In the genomic region with DNA sequence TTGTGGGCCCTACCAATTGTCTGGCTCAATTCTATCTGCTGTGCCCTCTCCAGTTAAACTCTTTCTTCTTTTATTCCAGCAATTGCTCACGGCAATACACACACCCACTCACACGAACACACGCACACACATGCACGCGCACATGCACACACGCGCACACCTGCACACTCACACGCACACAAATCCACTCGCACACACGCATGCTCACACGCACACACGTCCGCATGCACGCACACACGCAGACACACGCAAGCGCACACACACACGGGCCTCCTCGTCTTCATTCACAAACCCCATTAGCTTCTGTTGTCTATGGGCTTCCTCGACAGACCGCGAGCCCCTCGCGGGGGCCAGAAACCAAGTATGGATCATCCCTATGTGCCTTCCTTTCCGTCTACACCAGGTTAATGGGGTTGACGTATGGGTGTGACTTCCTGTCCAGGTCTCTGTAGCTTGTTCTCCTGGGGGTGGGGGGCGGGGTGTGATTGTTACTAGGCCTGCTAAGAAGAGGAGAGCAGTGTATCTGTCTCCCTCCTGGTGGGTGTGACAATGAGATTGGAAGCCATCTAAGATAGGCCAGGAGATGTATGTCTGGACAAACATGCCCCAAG, we compare ENCODE assay signal across 1 cellular context.
TF ChIP-seq lines count a peak whose summit lies in the region.

No MANE protein-coding gene starts in this region.

TF ChIP-seq in K562, 482 proteins besides CTCF, POLR2A, EP300 and RAD21 (continued from another document and continues in another):
- TF ChIP-seq, protein P1, sequence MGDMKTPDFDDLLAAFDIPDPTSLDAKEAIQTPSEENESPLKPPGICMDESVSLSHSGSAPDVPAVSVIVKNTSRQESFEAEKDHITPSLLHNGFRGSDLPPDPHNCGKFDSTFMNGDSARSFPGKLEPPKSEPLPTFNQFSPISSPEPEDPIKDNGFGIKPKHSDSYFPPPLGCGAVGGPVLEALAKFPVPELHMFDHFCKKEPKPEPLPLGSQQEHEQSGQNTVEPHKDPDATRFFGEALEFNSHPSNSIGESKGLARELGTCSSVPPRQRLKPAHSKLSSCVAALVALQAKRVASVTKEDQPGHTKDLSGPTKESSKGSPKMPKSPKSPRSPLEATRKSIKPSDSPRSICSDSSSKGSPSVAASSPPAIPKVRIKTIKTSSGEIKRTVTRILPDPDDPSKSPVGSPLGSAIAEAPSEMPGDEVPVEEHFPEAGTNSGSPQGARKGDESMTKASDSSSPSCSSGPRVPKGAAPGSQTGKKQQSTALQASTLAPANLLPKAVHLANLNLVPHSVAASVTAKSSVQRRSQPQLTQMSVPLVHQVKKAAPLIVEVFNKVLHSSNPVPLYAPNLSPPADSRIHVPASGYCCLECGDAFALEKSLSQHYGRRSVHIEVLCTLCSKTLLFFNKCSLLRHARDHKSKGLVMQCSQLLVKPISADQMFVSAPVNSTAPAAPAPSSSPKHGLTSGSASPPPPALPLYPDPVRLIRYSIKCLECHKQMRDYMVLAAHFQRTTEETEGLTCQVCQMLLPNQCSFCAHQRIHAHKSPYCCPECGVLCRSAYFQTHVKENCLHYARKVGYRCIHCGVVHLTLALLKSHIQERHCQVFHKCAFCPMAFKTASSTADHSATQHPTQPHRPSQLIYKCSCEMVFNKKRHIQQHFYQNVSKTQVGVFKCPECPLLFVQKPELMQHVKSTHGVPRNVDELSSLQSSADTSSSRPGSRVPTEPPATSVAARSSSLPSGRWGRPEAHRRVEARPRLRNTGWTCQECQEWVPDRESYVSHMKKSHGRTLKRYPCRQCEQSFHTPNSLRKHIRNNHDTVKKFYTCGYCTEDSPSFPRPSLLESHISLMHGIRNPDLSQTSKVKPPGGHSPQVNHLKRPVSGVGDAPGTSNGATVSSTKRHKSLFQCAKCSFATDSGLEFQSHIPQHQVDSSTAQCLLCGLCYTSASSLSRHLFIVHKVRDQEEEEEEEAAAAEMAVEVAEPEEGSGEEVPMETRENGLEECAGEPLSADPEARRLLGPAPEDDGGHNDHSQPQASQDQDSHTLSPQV (IDR thresholded peaks at IDR 0.05) = peak; percentile 72; the same call in 1 of the 2 replicates
- TF ChIP-seq POLR2H (tag; IDR thresholded peaks at IDR 0.05; ENCODE audit: low read depth) (no peak), ELF4 (CRISPR knock-in tag; IDR thresholded peaks at IDR 0.05) (0 out of 2 replicates have a peak, but pooled peaks have one; percentile 50), CAMTA2 (CRISPR knock-in tag; conservative IDR thresholded peaks at IDR 0.05) (no peak), RFX7 (CRISPR knock-in tag; IDR thresholded peaks at IDR 0.05) (no peak), TCFL5 (CRISPR knock-in tag; conservative IDR thresholded peaks at IDR 0.05) (no peak), HDGF (IDR thresholded peaks at IDR 0.05) (peak; percentile 92), ZC3H4 (CRISPR knock-in tag; IDR thresholded peaks at IDR 0.05; ENCODE audit: borderline replicate concordance) (no peak), YBX1 (IDR thresholded peaks at IDR 0.05) (no peak), ZFP30 (CRISPR knock-in tag; IDR thresholded peaks at IDR 0.05; ENCODE audit: borderline replicate concordance) (no peak), ZNF217 (CRISPR knock-in tag; IDR thresholded peaks at IDR 0.05) (no peak), MTA3 (IDR thresholded peaks at IDR 0.05; ENCODE audit: borderline replicate concordance) (no peak), GABPA (tag; conservative IDR thresholded peaks at IDR 0.05; ENCODE audit: low read depth) (no peak; the same call in 1 of the 2 replicates), HOXB6 (CRISPR knock-in tag; IDR thresholded peaks at IDR 0.05; ENCODE audit: borderline replicate concordance) (no peak), OTX1 (CRISPR knock-in tag; IDR thresholded peaks at IDR 0.05) (no peak), ZNF561 (CRISPR knock-in tag; conservative IDR thresholded peaks at IDR 0.05) (no peak), GABPB2 (CRISPR knock-in tag; conservative IDR thresholded peaks at IDR 0.05) (no peak), KDM2B (CRISPR knock-in tag; IDR thresholded peaks at IDR 0.05) (no peak), FOXJ3 (CRISPR knock-in tag; IDR thresholded peaks at IDR 0.05) (no peak), CREB1 (IDR thresholded peaks at IDR 0.05) (no peak), CREB1 (CRISPR knock-in tag; IDR thresholded peaks at IDR 0.05) (no peak), HMG20B (CRISPR knock-in tag; IDR thresholded peaks at IDR 0.05) (no peak), ILK (tag; IDR thresholded peaks at IDR 0.05; ENCODE audit: borderline replicate concordance, low read depth) (no peak), LEF1 (IDR thresholded peaks at IDR 0.05) (peak; percentile 42), ZBTB8A (IDR thresholded peaks at IDR 0.05; ENCODE audit: partially characterized antibody) (no peak), NFYB (IDR thresholded peaks at IDR 0.05; ENCODE audit: extremely low read depth, insufficient read length) (no peak), ERF (CRISPR knock-in tag; IDR thresholded peaks at IDR 0.05) (no peak), NFE2 (IDR thresholded peaks at IDR 0.05; ENCODE audit: low read depth) (no peak), ZNF79 (CRISPR knock-in tag; IDR thresholded peaks at IDR 0.05; ENCODE audit: low read depth) (no peak), ZNF347 (CRISPR knock-in tag; IDR thresholded peaks at IDR 0.05; ENCODE audit: low read depth) (no peak), RBM34 (IDR thresholded peaks at IDR 0.05; ENCODE audit: borderline replicate concordance, insufficient read depth, low read length) (no peak), ZNF24 (IDR thresholded peaks at IDR 0.05) (no peak), MYNN (IDR thresholded peaks at IDR 0.05) (peak; percentile 56; the same call in 1 of the 2 replicates), MYNN (CRISPR knock-in tag; IDR thresholded peaks at IDR 0.05) (no peak), TSC22D4 (tag; IDR thresholded peaks at IDR 0.05) (no peak), TEAD1 (CRISPR knock-in tag; IDR thresholded peaks at IDR 0.05) (no peak), PRMT5 (CRISPR knock-in tag; IDR thresholded peaks at IDR 0.05) (no peak), CREM (IDR thresholded peaks at IDR 0.05; ENCODE audit: low read depth) (no peak; the same call in none of the 2 replicates), ZNF239 (CRISPR knock-in tag; IDR thresholded peaks at IDR 0.05) (no peak), SRSF1 (IDR thresholded peaks at IDR 0.05; ENCODE audit: low read depth, low read length) (no peak), STAG1 (CRISPR knock-in tag; IDR thresholded peaks at IDR 0.05; ENCODE audit: borderline replicate concordance) (no peak), HDAC1 (IDR thresholded peaks at IDR 0.05) (peak in 1 of 2 experiments; percentile 65; a peak in 2 of 4 replicates), ARHGAP35 (IDR thresholded peaks at IDR 0.05; ENCODE audit: partially characterized antibody) (peak; percentile 35), NFRKB (IDR thresholded peaks at IDR 0.05; ENCODE audit: low read depth) (no peak), POLR2AphosphoS2 (IDR thresholded peaks at IDR 0.05; ENCODE audit: low read length) (no peak)
- TF ChIP-seq, protein P2, sequence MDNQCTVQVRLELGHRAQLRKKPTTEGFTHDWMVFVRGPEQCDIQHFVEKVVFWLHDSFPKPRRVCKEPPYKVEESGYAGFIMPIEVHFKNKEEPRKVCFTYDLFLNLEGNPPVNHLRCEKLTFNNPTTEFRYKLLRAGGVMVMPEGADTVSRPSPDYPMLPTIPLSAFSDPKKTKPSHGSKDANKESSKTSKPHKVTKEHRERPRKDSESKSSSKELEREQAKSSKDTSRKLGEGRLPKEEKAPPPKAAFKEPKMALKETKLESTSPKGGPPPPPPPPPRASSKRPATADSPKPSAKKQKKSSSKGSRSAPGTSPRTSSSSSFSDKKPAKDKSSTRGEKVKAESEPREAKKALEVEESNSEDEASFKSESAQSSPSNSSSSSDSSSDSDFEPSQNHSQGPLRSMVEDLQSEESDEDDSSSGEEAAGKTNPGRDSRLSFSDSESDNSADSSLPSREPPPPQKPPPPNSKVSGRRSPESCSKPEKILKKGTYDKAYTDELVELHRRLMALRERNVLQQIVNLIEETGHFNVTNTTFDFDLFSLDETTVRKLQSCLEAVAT (IDR thresholded peaks at IDR 0.05) = peak; percentile 40 to 83; a peak in 3 of 4 replicates
- TF ChIP-seq, protein P3, sequence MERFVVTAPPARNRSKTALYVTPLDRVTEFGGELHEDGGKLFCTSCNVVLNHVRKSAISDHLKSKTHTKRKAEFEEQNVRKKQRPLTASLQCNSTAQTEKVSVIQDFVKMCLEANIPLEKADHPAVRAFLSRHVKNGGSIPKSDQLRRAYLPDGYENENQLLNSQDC (CRISPR knock-in tag; IDR thresholded peaks at IDR 0.05) = no peak
- TF ChIP-seq, protein P4, sequence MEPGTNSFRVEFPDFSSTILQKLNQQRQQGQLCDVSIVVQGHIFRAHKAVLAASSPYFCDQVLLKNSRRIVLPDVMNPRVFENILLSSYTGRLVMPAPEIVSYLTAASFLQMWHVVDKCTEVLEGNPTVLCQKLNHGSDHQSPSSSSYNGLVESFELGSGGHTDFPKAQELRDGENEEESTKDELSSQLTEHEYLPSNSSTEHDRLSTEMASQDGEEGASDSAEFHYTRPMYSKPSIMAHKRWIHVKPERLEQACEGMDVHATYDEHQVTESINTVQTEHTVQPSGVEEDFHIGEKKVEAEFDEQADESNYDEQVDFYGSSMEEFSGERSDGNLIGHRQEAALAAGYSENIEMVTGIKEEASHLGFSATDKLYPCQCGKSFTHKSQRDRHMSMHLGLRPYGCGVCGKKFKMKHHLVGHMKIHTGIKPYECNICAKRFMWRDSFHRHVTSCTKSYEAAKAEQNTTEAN (CRISPR knock-in tag; IDR thresholded peaks at IDR 0.05) = peak; percentile 89
- TF ChIP-seq, protein P5, sequence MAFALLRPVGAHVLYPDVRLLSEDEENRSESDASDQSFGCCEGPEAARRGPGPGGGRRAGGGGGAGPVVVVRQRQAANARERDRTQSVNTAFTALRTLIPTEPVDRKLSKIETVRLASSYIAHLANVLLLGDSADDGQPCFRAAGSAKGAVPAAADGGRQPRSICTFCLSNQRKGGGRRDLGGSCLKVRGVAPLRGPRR (CRISPR knock-in tag; IDR thresholded peaks at IDR 0.05) = no peak
- TF ChIP-seq, protein P6, sequence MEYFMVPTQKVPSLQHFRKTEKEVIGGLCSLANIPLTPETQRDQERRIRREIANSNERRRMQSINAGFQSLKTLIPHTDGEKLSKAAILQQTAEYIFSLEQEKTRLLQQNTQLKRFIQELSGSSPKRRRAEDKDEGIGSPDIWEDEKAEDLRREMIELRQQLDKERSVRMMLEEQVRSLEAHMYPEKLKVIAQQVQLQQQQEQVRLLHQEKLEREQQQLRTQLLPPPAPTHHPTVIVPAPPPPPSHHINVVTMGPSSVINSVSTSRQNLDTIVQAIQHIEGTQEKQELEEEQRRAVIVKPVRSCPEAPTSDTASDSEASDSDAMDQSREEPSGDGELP (CRISPR knock-in tag; IDR thresholded peaks at IDR 0.05; ENCODE audit: borderline replicate concordance) = no peak
- TF ChIP-seq, protein P7, sequence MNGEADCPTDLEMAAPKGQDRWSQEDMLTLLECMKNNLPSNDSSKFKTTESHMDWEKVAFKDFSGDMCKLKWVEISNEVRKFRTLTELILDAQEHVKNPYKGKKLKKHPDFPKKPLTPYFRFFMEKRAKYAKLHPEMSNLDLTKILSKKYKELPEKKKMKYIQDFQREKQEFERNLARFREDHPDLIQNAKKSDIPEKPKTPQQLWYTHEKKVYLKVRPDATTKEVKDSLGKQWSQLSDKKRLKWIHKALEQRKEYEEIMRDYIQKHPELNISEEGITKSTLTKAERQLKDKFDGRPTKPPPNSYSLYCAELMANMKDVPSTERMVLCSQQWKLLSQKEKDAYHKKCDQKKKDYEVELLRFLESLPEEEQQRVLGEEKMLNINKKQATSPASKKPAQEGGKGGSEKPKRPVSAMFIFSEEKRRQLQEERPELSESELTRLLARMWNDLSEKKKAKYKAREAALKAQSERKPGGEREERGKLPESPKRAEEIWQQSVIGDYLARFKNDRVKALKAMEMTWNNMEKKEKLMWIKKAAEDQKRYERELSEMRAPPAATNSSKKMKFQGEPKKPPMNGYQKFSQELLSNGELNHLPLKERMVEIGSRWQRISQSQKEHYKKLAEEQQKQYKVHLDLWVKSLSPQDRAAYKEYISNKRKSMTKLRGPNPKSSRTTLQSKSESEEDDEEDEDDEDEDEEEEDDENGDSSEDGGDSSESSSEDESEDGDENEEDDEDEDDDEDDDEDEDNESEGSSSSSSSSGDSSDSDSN (IDR thresholded peaks at IDR 0.05; ENCODE audit: borderline replicate concordance in 1 of 2, low read depth in 2 of 2, low read length in 2 of 2) = no peak
- TF ChIP-seq, protein P8, sequence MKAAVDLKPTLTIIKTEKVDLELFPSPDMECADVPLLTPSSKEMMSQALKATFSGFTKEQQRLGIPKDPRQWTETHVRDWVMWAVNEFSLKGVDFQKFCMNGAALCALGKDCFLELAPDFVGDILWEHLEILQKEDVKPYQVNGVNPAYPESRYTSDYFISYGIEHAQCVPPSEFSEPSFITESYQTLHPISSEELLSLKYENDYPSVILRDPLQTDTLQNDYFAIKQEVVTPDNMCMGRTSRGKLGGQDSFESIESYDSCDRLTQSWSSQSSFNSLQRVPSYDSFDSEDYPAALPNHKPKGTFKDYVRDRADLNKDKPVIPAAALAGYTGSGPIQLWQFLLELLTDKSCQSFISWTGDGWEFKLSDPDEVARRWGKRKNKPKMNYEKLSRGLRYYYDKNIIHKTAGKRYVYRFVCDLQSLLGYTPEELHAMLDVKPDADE (conservative IDR thresholded peaks at IDR 0.05; ENCODE audit: control insufficient read depth, low read depth, low read length) = no peak
- TF ChIP-seq, protein P9, sequence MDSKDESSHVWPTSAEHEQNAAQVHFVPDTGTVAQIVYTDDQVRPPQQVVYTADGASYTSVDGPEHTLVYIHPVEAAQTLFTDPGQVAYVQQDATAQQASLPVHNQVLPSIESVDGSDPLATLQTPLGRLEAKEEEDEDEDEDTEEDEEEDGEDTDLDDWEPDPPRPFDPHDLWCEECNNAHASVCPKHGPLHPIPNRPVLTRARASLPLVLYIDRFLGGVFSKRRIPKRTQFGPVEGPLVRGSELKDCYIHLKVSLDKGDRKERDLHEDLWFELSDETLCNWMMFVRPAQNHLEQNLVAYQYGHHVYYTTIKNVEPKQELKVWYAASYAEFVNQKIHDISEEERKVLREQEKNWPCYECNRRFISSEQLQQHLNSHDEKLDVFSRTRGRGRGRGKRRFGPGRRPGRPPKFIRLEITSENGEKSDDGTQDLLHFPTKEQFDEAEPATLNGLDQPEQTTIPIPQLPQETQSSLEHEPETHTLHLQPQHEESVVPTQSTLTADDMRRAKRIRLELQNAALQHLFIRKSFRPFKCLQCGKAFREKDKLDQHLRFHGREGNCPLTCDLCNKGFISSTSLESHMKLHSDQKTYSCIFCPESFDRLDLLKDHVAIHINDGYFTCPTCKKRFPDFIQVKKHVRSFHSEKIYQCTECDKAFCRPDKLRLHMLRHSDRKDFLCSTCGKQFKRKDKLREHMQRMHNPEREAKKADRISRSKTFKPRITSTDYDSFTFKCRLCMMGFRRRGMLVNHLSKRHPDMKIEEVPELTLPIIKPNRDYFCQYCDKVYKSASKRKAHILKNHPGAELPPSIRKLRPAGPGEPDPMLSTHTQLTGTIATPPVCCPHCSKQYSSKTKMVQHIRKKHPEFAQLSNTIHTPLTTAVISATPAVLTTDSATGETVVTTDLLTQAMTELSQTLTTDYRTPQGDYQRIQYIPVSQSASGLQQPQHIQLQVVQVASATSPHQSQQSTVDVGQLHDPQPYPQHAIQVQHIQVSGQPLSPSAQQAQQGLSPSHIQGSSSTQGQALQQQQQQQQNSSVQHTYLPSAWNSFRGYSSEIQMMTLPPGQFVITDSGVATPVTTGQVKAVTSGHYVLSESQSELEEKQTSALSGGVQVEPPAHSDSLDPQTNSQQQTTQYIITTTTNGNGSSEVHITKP (IDR thresholded peaks at IDR 0.05; ENCODE audit: partially characterized antibody) = peak; percentile 5
